In the genomic region with DNA sequence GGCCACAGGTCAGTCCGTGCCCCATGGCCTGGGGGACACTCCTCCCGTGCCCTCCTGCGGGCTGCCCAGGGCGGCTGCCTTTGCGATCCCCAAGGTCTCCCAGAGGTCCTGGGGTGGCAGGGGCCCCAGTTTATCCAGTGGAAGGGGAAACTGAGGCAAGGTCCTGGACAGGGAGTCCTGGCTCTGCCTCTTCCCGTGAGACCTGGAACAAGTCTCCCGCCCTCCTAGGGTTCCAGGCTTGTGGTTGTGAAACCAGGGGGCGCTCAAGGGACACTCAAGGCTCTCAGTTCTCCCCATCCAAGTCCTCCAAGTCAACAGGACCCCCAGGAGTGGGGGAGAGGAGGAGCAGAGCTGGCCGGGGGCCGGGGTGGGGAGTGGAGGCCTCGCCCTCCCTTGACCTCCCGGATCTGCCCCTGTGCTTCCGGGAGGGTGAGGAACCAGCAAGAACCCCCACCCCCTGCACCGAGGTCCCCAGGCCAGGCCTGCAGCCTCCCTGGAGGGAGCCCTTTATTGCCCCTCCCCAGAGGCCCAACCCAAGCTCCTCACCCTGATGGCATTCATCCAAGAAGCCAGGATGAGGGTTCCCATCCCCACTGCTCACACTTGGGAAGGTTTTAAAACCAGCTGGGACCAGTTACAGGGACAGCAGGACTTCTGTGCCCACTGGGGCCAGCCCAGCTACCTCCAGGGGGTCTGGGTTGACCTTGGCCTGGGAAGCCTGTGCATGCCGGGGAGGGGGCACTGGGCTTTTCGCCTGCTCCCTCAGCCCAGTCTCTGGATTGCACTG, we compare ENCODE assay signal across 8 cellular contexts. TPM values are rescaled to one million over a fixed set of nuclear protein-coding genes. Genes with fewer than 3 reads are reported as not detected.
A peak's percentile ranks its signal among the peaks of the same experiment; 100 is the strongest.
DNase-seq lines count a peak whose midpoint lies in the region; ATAC-seq and TF ChIP-seq lines count a peak whose summit lies in the region.

No MANE protein-coding gene starts in this region.

- H3K27me3 ChIP-seq in brain microvascular endothelial cell (replicated peaks), result peaks cover 19% of the 10 kb centered on the region

- H3K27ac Mint-ChIP-seq in nephron, result no peak overlapping the region
- H3K27ac Mint-ChIP-seq in activated CD8-positive, alpha-beta memory T cell treated with anti-CD3 and anti-CD28 coated beads, Interleukin-2, amount 10 ng/mL, durations not matched to agents 7 days and 5 days, result no peak overlapping the region

- in situ Hi-C loops in brain microvascular endothelial cell (cut with HindIII; ENCODE audit: low pct_ligation_motif_present, low sequenced_read_pairs), result no loop called here

- H3K27me3 Mint-ChIP-seq in nephron (ENCODE audit: low read depth), result peaks cover 22% of the 10 kb centered on the region
- H3K27me3 Mint-ChIP-seq in activated CD8-positive, alpha-beta memory T cell treated with anti-CD3 and anti-CD28 coated beads, Interleukin-2, amount 10 ng/mL, durations not matched to agents 7 days and 5 days, result peaks cover 2% of the 10 kb centered on the region

- no peak for ATAC-seq in HG03469 (IDR thresholded peaks at IDR 0.05; ENCODE audit: unreplicated experiment)
- no peak for ATAC-seq in activated CD8-positive, alpha-beta memory T cell treated with anti-CD3 and anti-CD28 coated beads, Interleukin-2, amount 10 ng/mL, durations not matched to agents 7 days and 5 days
- ATAC-seq in HG02763 (IDR thresholded peaks at IDR 0.05; ENCODE audit: unreplicated experiment), result no peak

- no peak overlapping the region for H3K27ac ChIP-seq in brain microvascular endothelial cell

- TF ChIP-seq CTCF in brain microvascular endothelial cell (IDR thresholded peaks at IDR 0.05; ENCODE audit: low read depth, low read length, missing control alignments) (peak; percentile 63), nephron (IDR thresholded peaks at IDR 0.05; ENCODE audit: unreplicated experiment in 3 of 3) (peak; percentile 32 to 53 (median 33))

- no peak overlapping the region for H3K4me3 Mint-ChIP-seq in nephron
- H3K4me3 Mint-ChIP-seq in activated CD8-positive, alpha-beta memory T cell treated with anti-CD3 and anti-CD28 coated beads, Interleukin-2, amount 10 ng/mL, durations not matched to agents 7 days and 5 days, result no peak overlapping the region

- H3K36me3 Mint-ChIP-seq in nephron (ENCODE audit: low read depth), result no peaks in the 10 kb centered on the region
- H3K36me3 Mint-ChIP-seq in activated CD8-positive, alpha-beta memory T cell treated with anti-CD3 and anti-CD28 coated beads, Interleukin-2, amount 10 ng/mL, durations not matched to agents 7 days and 5 days, result no peaks in the 10 kb centered on the region

- no peak overlapping the region for H3K4me3 ChIP-seq in brain microvascular endothelial cell (ENCODE audit: low read depth, low read length)

- DNase-seq in NCI-H510A treated with DMSO at 0.1 percent for 48 hours (lab: John Stamatoyannopoulos, UW) (peak; percentile 18), NCI-H510A (lab: John Stamatoyannopoulos, UW) (no peak), LoVo (ENCODE audit: low spot score) (peak; percentile 11), brain microvascular endothelial cell (no peak)
- no peak for DNase-seq in activated CD8-positive, alpha-beta memory T cell treated with anti-CD3 and anti-CD28 coated beads, Interleukin-2, amount 10 ng/mL, durations not matched to agents 7 days and 5 days

- peaks cover 8% of the 10 kb centered on the region for H3K4me1 Mint-ChIP-seq in nephron
- H3K4me1 Mint-ChIP-seq in activated CD8-positive, alpha-beta memory T cell treated with anti-CD3 and anti-CD28 coated beads, Interleukin-2, amount 10 ng/mL, durations not matched to agents 7 days and 5 days, result no peaks in the 10 kb centered on the region

- no peaks in the 10 kb centered on the region for H3K9me3 Mint-ChIP-seq in nephron
- no peaks in the 10 kb centered on the region for H3K9me3 Mint-ChIP-seq in activated CD8-positive, alpha-beta memory T cell treated with anti-CD3 and anti-CD28 coated beads, Interleukin-2, amount 10 ng/mL, durations not matched to agents 7 days and 5 days (ENCODE audit: low read depth)

- CTCF ChIA-PET in activated CD8-positive, alpha-beta memory T cell treated with anti-CD3 and anti-CD28 coated beads, Interleukin-2, amount 10 ng/mL, durations not matched to agents 7 days and 5 days (lab: Charles Lee), result interaction anchor here (0.7 kb wide), 1 partner anchor 124 kb away, joined by 3 read pairs; no protein-coding TSS in a partner anchor

- H3K36me3 ChIP-seq in brain microvascular endothelial cell (replicated peaks), result no peaks in the 10 kb centered on the region

RNA-seq across cellular contexts. Expression of a gene that starts 24.7 kb away (rescaled TPM):
- total RNA-seq in activated CD8-positive, alpha-beta memory T cell treated with anti-CD3 and anti-CD28 coated beads, Interleukin-2, amount 10 ng/mL, durations not matched to agents 7 days and 5 days, result 10 to 100 TPM; 42.5 to 44.5 TPM

RNA-seq across cellular contexts. Expression of a gene that starts 48.3 kb away (rescaled TPM):
- total RNA-seq in activated CD8-positive, alpha-beta memory T cell treated with anti-CD3 and anti-CD28 coated beads, Interleukin-2, amount 10 ng/mL, durations not matched to agents 7 days and 5 days, result 1 to 10 TPM; 6.3 to 9.7 TPM

Comparison
In these comparisons a context has a peak if more than half of its experiments do, and no peak if none do; other contexts are left out.
1. DNase-seq: peak in NCI-H510A treated with DMSO at 0.1 percent for 48 hours (single experiment) and LoVo (single experiment); none in NCI-H510A (single experiment), brain microvascular endothelial cell (single experiment) and activated CD8-positive, alpha-beta memory T cell treated with anti-CD3 and anti-CD28 coated beads, Interleukin-2, amount 10 ng/mL, durations not matched to agents 7 days and 5 days (single experiment).